8 cellular contexts compared by ENCODE assay signal in genomic region chr6:108295676-108296075, GRCh38. TPM values are rescaled to one million over a fixed set of nuclear protein-coding genes. Genes with fewer than 3 reads are reported as not detected.
DNase-seq lines count a peak whose midpoint lies in the region; ATAC-seq and TF ChIP-seq lines count a peak whose summit lies in the region.

No MANE protein-coding gene starts in this region.

- intact Hi-C loops in left ventricle myocardium superior (cut with micrococcal nuclease) (no loop called here), lower lobe of right lung (cut with DNase I) (no loop called here)

- H3K36me3 ChIP-seq in cardiac muscle cell (no peaks in the 10 kb centered on the region), lower lobe of right lung (no peaks in the 10 kb centered on the region), urinary bladder (ENCODE audit: insufficient read depth) (no peaks in the 10 kb centered on the region)

- H3K4me1 ChIP-seq in cardiac muscle cell (ENCODE audit: low read depth) = peaks cover 9% of the 10 kb centered on the region
- H3K4me1 ChIP-seq in lower lobe of right lung = peaks cover 10% of the 10 kb centered on the region
- no peaks in the 10 kb centered on the region for H3K4me1 ChIP-seq in urinary bladder (ENCODE audit: insufficient read depth)

- H3K27ac ChIP-seq in cardiac muscle cell (peak overlapping the region; percentile 94), angular gyrus (ENCODE audit: low read depth, low read length) (peak overlapping the region; percentile 16), lower lobe of right lung (peak overlapping the region; percentile 93), urinary bladder (ENCODE audit: low read depth) (no peak overlapping the region)

- 65% methylated on average over 7 of the region's 7 CpGs for WGBS in urinary bladder

- peak overlapping the region; percentile 64 for H3K4me3 ChIP-seq in cardiac muscle cell
- peak overlapping the region; percentile 76 for H3K4me3 ChIP-seq in lower lobe of right lung
- peak overlapping the region; percentile 84 for H3K4me3 ChIP-seq in urinary bladder (ENCODE audit: low read depth, low read length)

- no peaks in the 10 kb centered on the region for H3K27me3 ChIP-seq in cardiac muscle cell
- H3K27me3 ChIP-seq in lower lobe of right lung (ENCODE audit: low read depth) = no peaks in the 10 kb centered on the region

- ATAC-seq in left ventricle myocardium superior = no peak
- no peak for ATAC-seq in lower lobe of right lung
- ATAC-seq in HG03045 (IDR thresholded peaks at IDR 0.05; ENCODE audit: unreplicated experiment) = no peak
- no peak for ATAC-seq in GM18517 (IDR thresholded peaks at IDR 0.05; ENCODE audit: unreplicated experiment)
- no peak for ATAC-seq in HG03139 (IDR thresholded peaks at IDR 0.05; ENCODE audit: unreplicated experiment)

- H3K9me3 ChIP-seq in cardiac muscle cell (ENCODE audit: low read depth) (no peaks in the 10 kb centered on the region), lower lobe of right lung (no peaks in the 10 kb centered on the region)

- no peak for DNase-seq in cardiac muscle cell (ENCODE audit: low read depth in 1 of 2, low spot score in 1 of 2)
- no peak for DNase-seq in left ventricle myocardium superior
- no peak for DNase-seq in lower lobe of right lung

- TF ChIP-seq CTCF in cardiac muscle cell (IDR thresholded peaks at IDR 0.05; ENCODE audit: low read depth, low read length) = no peak
- no peak for TF ChIP-seq CTCF in lower lobe of right lung (IDR thresholded peaks at IDR 0.05)

RNA-seq across cellular contexts. Expression of gene AFG1L, which starts 0.8 kb away (rescaled TPM):
- 3.1 and 8.8 TPM in 2 replicates for total RNA-seq in cardiac muscle cell
- 5.8 and 7.7 TPM in 2 replicates for polyA plus RNA-seq in cardiac muscle cell
- 12.4 TPM for total RNA-seq in left ventricle myocardium superior
- 7.4 TPM for total RNA-seq in lower lobe of right lung
- 9.1 TPM for total RNA-seq in urinary bladder
- 1.8 TPM for polyA plus RNA-seq in urinary bladder

RNA-seq across cellular contexts. Expression of gene SNX3, which starts 34.8 kb away (rescaled TPM):
- 186 and 190 TPM in 2 replicates for total RNA-seq in cardiac muscle cell
- 322 and 402 TPM in 2 replicates for polyA plus RNA-seq in cardiac muscle cell
- 268 TPM for total RNA-seq in left ventricle myocardium superior
- 230 TPM for total RNA-seq in lower lobe of right lung
- total RNA-seq in urinary bladder = 265 TPM
- 250 TPM for polyA plus RNA-seq in urinary bladder
